25 cellular contexts compared by ENCODE assay signal in the genomic region with DNA sequence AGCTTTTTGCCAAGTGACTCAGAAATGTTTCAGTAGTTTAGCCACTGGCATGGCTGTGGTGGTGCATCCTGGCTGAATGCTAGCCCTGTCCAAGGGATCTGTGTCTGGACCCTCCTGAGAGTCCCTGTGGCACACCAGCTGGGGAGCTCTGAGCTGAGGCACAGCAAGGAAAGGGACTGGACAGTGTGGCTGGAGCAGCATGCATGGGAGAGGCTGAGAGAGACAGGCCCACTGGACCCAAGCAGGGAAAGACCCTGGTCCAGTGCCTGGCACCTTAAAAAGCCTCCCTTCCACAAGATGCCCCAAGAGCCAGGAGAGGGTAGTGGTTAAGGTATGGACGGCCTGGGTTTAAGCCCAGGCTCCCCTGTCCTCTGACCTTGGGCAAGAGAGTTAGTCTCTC.
"Had no signal": no experiment of that assay in that cellular context is flagged by ENCODE, and none has a peak within 500 bp of the region (broad histone marks: within the 10 kb centered on the region; RNA-seq: fewer than 3 reads in every experiment).

No MANE protein-coding gene starts in this region.

- H3K9me3 ChIP-seq: pancreas, psoas muscle, right lobe of liver, sigmoid colon, suprapubic skin, testis, tibial artery, transverse colon, upper lobe of right lung, uterus had no signal

- H3K4me3 ChIP-seq: pancreas, psoas muscle, right lobe of liver, sigmoid colon, suprapubic skin, testis, tibial artery, transverse colon, upper lobe of right lung, uterus had no signal

- ATAC-seq: naive thymus-derived CD8-positive, alpha-beta T cell; natural killer cell treated with Interleukin-12 subunit alpha and Interleukin-12 subunit beta and Interleukin-15 and Interleukin-18, amount 100 ng/mL, for 72 hours; pancreas; psoas muscle; stimulated activated naive CD8-positive, alpha-beta T cell treated with anti-CD3 and anti-CD28 coated beads, Interleukin-15, Interleukin-2, amounts not matched to agents 100 U/mL and 50 U/mL, for 24 hours; upper lobe of right lung had no signal

- H3K27ac ChIP-seq: pancreas, psoas muscle, right lobe of liver, sigmoid colon, suprapubic skin, testis, tibial artery, transverse colon, upper lobe of right lung, uterus had no signal

- H3K4me1 ChIP-seq: pancreas, psoas muscle, right lobe of liver, sigmoid colon, suprapubic skin, testis, tibial artery, transverse colon, upper lobe of right lung, uterus had no signal

- H3K27me3 ChIP-seq: pancreas, right lobe of liver, testis, upper lobe of right lung, uterus had no signal

- DNase-seq: naive B cell; naive thymus-derived CD8-positive, alpha-beta T cell; nephron progenitor cell; occipital lobe; pancreas; psoas muscle; right lobe of liver; sigmoid colon; small intestine; stimulated activated CD4-positive, alpha-beta T cell treated with anti-CD3 and anti-CD28 coated beads, Interleukin-15, amount 100 ng/mL, for 24 hours; stimulated activated CD4-positive, alpha-beta T cell treated with anti-CD3 and anti-CD28 coated beads, Interleukin-2, amount 100 ng/mL, for 24 hours; stimulated activated CD4-positive, alpha-beta T cell treated with anti-CD3 and anti-CD28 coated beads, Interleukin-2, amount 100 ng/mL, for 48 hours; stimulated activated CD4-positive, alpha-beta T cell treated with anti-CD3 and anti-CD28 coated beads, Interleukin-4, amount 100 ng/mL, for 4 hours; stimulated activated CD8-positive, alpha-beta memory T cell treated with anti-CD3 and anti-CD28 coated beads, Interleukin-4, amount 100 ng/mL, for 48 hours; stimulated activated naive CD4-positive, alpha-beta T cell; stimulated activated naive CD8-positive, alpha-beta T cell treated with anti-CD3 and anti-CD28 coated beads, Interleukin-15, amount 100 ng/mL, for 72 hours; stimulated activated naive CD8-positive, alpha-beta T cell treated with anti-CD3 and anti-CD28 coated beads, Interleukin-15, Interleukin-2, amounts not matched to agents 100 U/mL and 50 U/mL, for 24 hours; substantia nigra; testis; tibial artery; transverse colon; upper lobe of right lung; uterus had no signal

- H3K36me3 ChIP-seq: pancreas, right lobe of liver, sigmoid colon, suprapubic skin, tibial artery, transverse colon, upper lobe of right lung, uterus had no signal
